19 cellular contexts compared by ENCODE assay signal in the genomic region with DNA sequence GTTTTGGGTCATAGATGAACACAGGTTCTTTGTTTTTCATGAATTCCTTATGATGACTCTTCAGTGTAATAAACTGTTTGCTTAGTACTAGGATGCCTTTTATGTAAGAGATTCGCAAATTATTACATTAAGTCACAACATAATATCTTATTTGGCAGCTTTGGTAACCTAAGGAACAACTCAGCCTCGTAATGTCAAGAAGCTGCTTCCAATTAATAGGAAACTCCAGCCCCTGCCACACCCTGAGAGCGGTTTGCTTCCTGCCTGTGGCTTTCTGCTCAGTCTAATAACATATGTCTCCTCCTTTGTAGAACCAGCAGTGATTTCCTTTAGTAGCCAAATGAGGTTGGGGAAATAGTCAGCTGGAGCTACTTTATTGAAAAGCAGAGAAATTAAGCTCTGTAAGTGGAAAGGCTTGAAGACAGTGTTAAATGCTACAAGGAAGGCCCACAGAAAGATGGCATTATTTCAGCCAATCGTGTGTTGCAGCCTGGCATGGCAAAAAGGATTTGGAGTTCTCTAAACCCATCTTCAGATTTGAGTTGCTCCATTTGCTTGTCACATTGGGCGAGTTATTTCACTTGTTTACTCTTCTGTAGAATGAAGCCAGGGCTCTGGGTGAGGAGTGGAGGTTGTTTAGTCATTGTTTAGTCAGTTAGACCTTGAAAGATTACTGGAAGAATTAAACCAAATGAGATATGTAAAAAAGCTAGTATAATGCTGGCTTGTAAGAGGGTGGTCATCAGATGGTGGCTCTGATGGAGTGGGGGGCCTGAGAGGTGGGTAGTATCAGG. TPM values are rescaled to one million over a fixed set of nuclear protein-coding genes. Genes with fewer than 3 reads are reported as not detected.
A peak's percentile ranks its signal among the peaks of the same experiment; 100 is the strongest.
DNase-seq lines count a peak whose midpoint lies in the region; FAIRE-seq and TF ChIP-seq lines count a peak whose summit lies in the region.
"Had no signal": no experiment of that assay in that cellular context is flagged by ENCODE, and none has a peak within 500 bp of the region (broad histone marks: within the 10 kb centered on the region; RNA-seq: fewer than 3 reads in every experiment).

No MANE protein-coding gene starts in this region.

- WGBS in hepatocyte (ENCODE audit: low lambda C conversion rate, missing lambda C conversion rate) = 78% methylated on average over 5 of the region's 5 CpGs
- 90% methylated on average over 5 of the region's 5 CpGs for WGBS in smooth muscle cell (ENCODE audit: low lambda C conversion rate)

- H3K27ac Mint-ChIP-seq in activated naive CD8-positive, alpha-beta T cell treated with anti-CD3 and anti-CD28 coated beads for 36 hours = no peak overlapping the region
- H3K27ac Mint-ChIP-seq: activated CD8-positive, alpha-beta memory T cell treated with anti-CD3 and anti-CD28 coated beads, Interleukin-2, amount 10 ng/mL, durations not matched to agents 7 days and 5 days; WTC11 had no signal

- H3K4me2 ChIP-seq in hepatocyte (no peak overlapping the region), smooth muscle cell (no peak overlapping the region)

- H3K79me2 ChIP-seq in ACC112 (ENCODE audit: control insufficient read depth, insufficient read depth, low read length, unreplicated experiment) = no peaks in the 10 kb centered on the region
- H3K79me2 ChIP-seq in hepatocyte = no peaks in the 10 kb centered on the region
- peaks cover 4% of the 10 kb centered on the region for H3K79me2 ChIP-seq in smooth muscle cell (ENCODE audit: low read depth)

- no peak overlapping the region for H3K4me3 Mint-ChIP-seq in activated naive CD8-positive, alpha-beta T cell treated with anti-CD3 and anti-CD28 coated beads for 36 hours
- H3K4me3 Mint-ChIP-seq: activated CD8-positive, alpha-beta memory T cell treated with anti-CD3 and anti-CD28 coated beads, Interleukin-2, amount 10 ng/mL, durations not matched to agents 7 days and 5 days; brain; WTC11 had no signal

- peaks cover 31% of the 10 kb centered on the region for H3K4me1 ChIP-seq in ACC112 (ENCODE audit: control insufficient read depth, insufficient read depth, low read length, unreplicated experiment)
- peaks cover 17% of the 10 kb centered on the region for H3K4me1 ChIP-seq in hepatocyte (ENCODE audit: insufficient read depth)
- H3K4me1 ChIP-seq in smooth muscle cell (ENCODE audit: low read depth) = peaks cover 6% of the 10 kb centered on the region

- H3K9me2 ChIP-seq in hepatocyte (replicated peaks; ENCODE audit: insufficient read depth) = no peaks in the 10 kb centered on the region

- H3F3A ChIP-seq in smooth muscle cell (ENCODE audit: low read depth) = peaks cover 8% of the 10 kb centered on the region

- FAIRE-seq in bronchial epithelial cell (lab: Jason Lieb, UNC) = no peak
- FAIRE-seq: islet of Langerhans had no signal

- H3K4me3 ChIP-seq in ACC112 (ENCODE audit: low read depth, low read length) = no peak overlapping the region
- no peak overlapping the region for H3K4me3 ChIP-seq in bronchial epithelial cell (ENCODE audit: low read depth, low read length)
- H3K4me3 ChIP-seq in hepatocyte = no peak overlapping the region
- no peak overlapping the region for H3K4me3 ChIP-seq in smooth muscle cell

- DNase-seq in GM03348 (ENCODE audit: low spot score) (peak; percentile 72), bronchial epithelial cell (ENCODE audit: low read depth) (peak; percentile 40), hepatocyte (ENCODE audit: low spot score) (peak; percentile 13), smooth muscle cell (lab: John Stamatoyannopoulos, UW; ENCODE audit: unreplicated experiment) (no peak)
- no peak for DNase-seq in central memory CD4-positive, alpha-beta T cell
- no peak for DNase-seq in activated naive CD8-positive, alpha-beta T cell treated with anti-CD3 and anti-CD28 coated beads for 36 hours
- DNase-seq in activated CD8-positive, alpha-beta memory T cell treated with anti-CD3 and anti-CD28 coated beads, Interleukin-2, amount 50 U/mL, for 48 hours = no peak
- DNase-seq: activated CD8-positive, alpha-beta memory T cell treated with anti-CD3 and anti-CD28 coated beads, Interleukin-2, amount 10 ng/mL, durations not matched to agents 7 days and 5 days; activated naive CD4-positive, alpha-beta T cell; effector memory CD4-positive, alpha-beta T cell; NCI-H1048; NCI-H69; occipital lobe; stimulated activated naive CD4-positive, alpha-beta T cell treated with Interleukin-2 at 50 U/mL for 16 hours; SW 1271 had no signal

- peaks cover 10% of the 10 kb centered on the region for H3K4me1 Mint-ChIP-seq in activated naive CD8-positive, alpha-beta T cell treated with anti-CD3 and anti-CD28 coated beads for 36 hours
- H3K4me1 Mint-ChIP-seq: WTC11 had no signal

- H3K36me3 ChIP-seq in ACC112 (ENCODE audit: insufficient read depth, low read length) (peaks cover 44% of the 10 kb centered on the region), bronchial epithelial cell (ENCODE audit: control insufficient read depth, insufficient read depth, low read length) (peaks cover 13% of the 10 kb centered on the region), hepatocyte (replicated peaks; ENCODE audit: insufficient read depth, low read depth) (no peaks in the 10 kb centered on the region), smooth muscle cell (ENCODE audit: low read depth) (peaks cover 13% of the 10 kb centered on the region)

- no peak overlapping the region for H3K9ac ChIP-seq in smooth muscle cell (ENCODE audit: low read depth)

- no peaks in the 10 kb centered on the region for H3K9me3 Mint-ChIP-seq in activated naive CD8-positive, alpha-beta T cell treated with anti-CD3 and anti-CD28 coated beads for 36 hours
- H3K9me3 Mint-ChIP-seq: WTC11 had no signal

- peaks cover 63% of the 10 kb centered on the region for H3K36me3 Mint-ChIP-seq in activated naive CD8-positive, alpha-beta T cell treated with anti-CD3 and anti-CD28 coated beads for 36 hours

- TF ChIP-seq CTCF in bronchial epithelial cell (IDR thresholded peaks at IDR 0.05; ENCODE audit: insufficient read depth, low read length, severe bottlenecking) = no peak
- no peak for TF ChIP-seq CTCF in hepatocyte (IDR thresholded peaks at IDR 0.05; ENCODE audit: poor library complexity)
- no peak for TF ChIP-seq CTCF in smooth muscle cell (IDR thresholded peaks at IDR 0.05; ENCODE audit: borderline replicate concordance, insufficient read depth, poor library complexity, severe bottlenecking)

- H3K9me3 ChIP-seq in hepatocyte (ENCODE audit: low read depth) (no peaks in the 10 kb centered on the region), smooth muscle cell (replicated peaks; ENCODE audit: low read depth) (no peaks in the 10 kb centered on the region)

- H3K27me3 ChIP-seq in ACC112 (ENCODE audit: insufficient read depth, low read length) = no peaks in the 10 kb centered on the region
- H3K27me3 ChIP-seq in bronchial epithelial cell (ENCODE audit: control insufficient read depth, insufficient read depth, low read length) = no peaks in the 10 kb centered on the region
- no peaks in the 10 kb centered on the region for H3K27me3 ChIP-seq in hepatocyte
- no peaks in the 10 kb centered on the region for H3K27me3 ChIP-seq in smooth muscle cell (ENCODE audit: low read depth)

- H4K20me1 ChIP-seq in hepatocyte (ENCODE audit: insufficient read depth, poor library complexity, severe bottlenecking) = no peaks in the 10 kb centered on the region
- no peaks in the 10 kb centered on the region for H4K20me1 ChIP-seq in smooth muscle cell (ENCODE audit: low read depth)

- H2AFZ ChIP-seq in ACC112 (ENCODE audit: low read length, unreplicated experiment) (no peak overlapping the region), hepatocyte (no peak overlapping the region), smooth muscle cell (ENCODE audit: low read depth) (no peak overlapping the region)

- H3K27me3 Mint-ChIP-seq in activated naive CD8-positive, alpha-beta T cell treated with anti-CD3 and anti-CD28 coated beads for 36 hours = no peaks in the 10 kb centered on the region
- H3K27me3 Mint-ChIP-seq: activated CD8-positive, alpha-beta memory T cell treated with anti-CD3 and anti-CD28 coated beads, Interleukin-2, amount 10 ng/mL, durations not matched to agents 7 days and 5 days; brain had no signal

- peak overlapping the region; percentile 34 for H3K27ac ChIP-seq in ACC112 (ENCODE audit: low read depth, low read length)
- peak overlapping the region; percentile 90 for H3K27ac ChIP-seq in hepatocyte
- no peak overlapping the region for H3K27ac ChIP-seq in smooth muscle cell (ENCODE audit: low read depth)

RNA-seq across cellular contexts. Expression of gene MTAP, which starts 54.1 kb away (rescaled TPM):
- 35.7 and 44.8 TPM in 2 replicates for total RNA-seq in bronchial epithelial cell
- 18.9 and 38.8 TPM in 2 replicates for total RNA-seq in hepatocyte
- polyA plus RNA-seq in hepatocyte = 15.9 and 21.2 TPM in 2 replicates
- 100 to 1,000 TPM in 1 of 2 experiments, 10 to 100 TPM in 1; 87.5 to 105 TPM for total RNA-seq in activated naive CD8-positive, alpha-beta T cell treated with anti-CD3 and anti-CD28 coated beads for 36 hours
- total RNA-seq in smooth muscle cell = 39.6 and 42.7 TPM in 2 replicates
- polyA plus RNA-seq in smooth muscle cell = 19.1 and 26.1 TPM in 2 replicates

Comparison
In these comparisons a context has a peak if more than half of its experiments do, and no peak if none do; other contexts are left out.
1. DNase-seq: peak in GM03348 (single experiment), bronchial epithelial cell (single experiment) and hepatocyte (single experiment); none in central memory CD4-positive, alpha-beta T cell (single experiment), activated naive CD8-positive, alpha-beta T cell treated with anti-CD3 and anti-CD28 coated beads for 36 hours (single experiment), activated CD8-positive, alpha-beta memory T cell treated with anti-CD3 and anti-CD28 coated beads, Interleukin-2, amount 50 U/mL, for 48 hours (single experiment) and smooth muscle cell (single experiment).